Comparison of ENCODE assay signal across 20 cellular contexts in the genomic region with DNA sequence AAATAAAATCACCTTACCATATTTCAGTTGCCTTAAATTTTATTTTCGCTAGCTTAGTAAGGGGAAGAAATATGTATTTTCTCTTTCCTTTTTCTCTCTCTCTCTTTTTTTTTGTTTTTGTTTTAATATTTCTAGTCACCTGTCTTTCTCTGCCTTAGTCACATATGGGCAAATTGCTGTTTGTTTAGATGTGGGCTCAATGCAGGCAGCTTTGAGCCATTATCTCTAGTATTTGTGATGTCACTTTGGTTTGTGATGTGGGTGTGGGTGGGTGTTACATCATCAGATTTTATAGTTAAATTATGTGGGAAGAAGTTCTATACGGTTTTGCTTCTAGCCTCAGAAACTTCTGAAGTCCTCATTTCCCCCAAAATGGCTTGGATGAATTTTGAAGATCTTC. TPM values are rescaled to one million over a fixed set of nuclear protein-coding genes. Genes with fewer than 3 reads are reported as not detected.
DNase-seq lines count a peak whose midpoint lies in the region; ATAC-seq, FAIRE-seq and TF ChIP-seq lines count a peak whose summit lies in the region.
"Had no signal": no experiment of that assay in that cellular context is flagged by ENCODE, and none has a peak within 500 bp of the region (broad histone marks: within the 10 kb centered on the region; RNA-seq: fewer than 3 reads in every experiment).

Gene C22orf31 (minus strand): TSS at position 59 of the 400 bp plus-strand sequence. CDS start 39 bp downstream, at position 20.

- no peak within 1 kb of the TSS for H2BK120ac ChIP-seq in neuronal stem cell (ENCODE audit: low read depth, low read length)

- peak; percentile 50 for DNase-seq in NCI-H2171 treated with DMSO at 0.1 percent for 48 hours (lab: John Stamatoyannopoulos, UW)
- DNase-seq in NCI-H2171 (lab: John Stamatoyannopoulos, UW) = no peak
- DNase-seq in K562 (ENCODE audit: extremely low read depth in 1 of 4, low spot score in 3 of 4) = no peak
- DNase-seq in neuronal stem cell (ENCODE audit: low spot score) = no peak
- DNase-seq in activated CD4-positive, alpha-beta T cell treated with anti-CD3 and anti-CD28 coated beads, Interleukin-2, amount 50 U/mL, for 48 hours = no peak
- no peak for DNase-seq in germinal center (ENCODE audit: low spot score)
- DNase-seq: 8988T; CD4-positive, CD25-positive, alpha-beta regulatory T cell; COR-L47; H7; NCI-H1105 treated with DMSO at 0.1 percent for 48 hours; NCI-H187; NCI-H774; PC-9 had no signal

- H3K23ac ChIP-seq in neuronal stem cell (ENCODE audit: low read depth, low read length, poor library complexity) = no peak within 1 kb of the TSS

- no peak within 1 kb of the TSS for H4K91ac ChIP-seq in neuronal stem cell (ENCODE audit: low read depth, low read length, poor library complexity)

- H2BK5ac ChIP-seq in neuronal stem cell (ENCODE audit: low read length) = no peak within 1 kb of the TSS

- TF ChIP-seq POLR2A in K562 (conservative IDR thresholded peaks at IDR 0.05) = no peak
- no peak for TF ChIP-seq POLR2A in gastroesophageal sphincter (IDR thresholded peaks at IDR 0.05)

- no peaks in the 10 kb centered on the region for H3K9me3 ChIP-seq in HUES48 (ENCODE audit: control insufficient read depth, insufficient read depth, low read length)
- no peaks in the 10 kb centered on the region for H3K9me3 ChIP-seq in K562 (replicated peaks; ENCODE audit: control insufficient read depth, insufficient read depth, low read depth, low read length)
- peaks cover 0 to 1% of the 10 kb centered on the region in 2 donors for H3K9me3 ChIP-seq in neuronal stem cell (replicated peaks in 1 of 2; ENCODE audit: control insufficient read depth in 2 of 2, insufficient read depth in 1 of 2, low read depth in 1 of 2, low read length in 2 of 2)
- no peaks in the 10 kb centered on the region for H3K9me3 ChIP-seq in gastroesophageal sphincter
- H3K9me3 ChIP-seq: SJSA1 had no signal

- H3K4ac ChIP-seq in neuronal stem cell (ENCODE audit: low read length) = no peak within 1 kb of the TSS

- H3K4me3 ChIP-seq in HUES48 (ENCODE audit: low read depth, low read length) = no peak within 1 kb of the TSS
- H3K4me3 ChIP-seq in K562 = no peak within 1 kb of the TSS
- H3K4me3 ChIP-seq in neuronal stem cell (ENCODE audit: low read length in 2 of 2) = no peak within 1 kb of the TSS
- H3K4me3 ChIP-seq in gastroesophageal sphincter = no peak within 1 kb of the TSS
- H3K4me3 ChIP-seq: PC-9, SJSA1 had no signal

- H3K36me3 ChIP-seq in HUES48 (ENCODE audit: control insufficient read depth, insufficient read depth, low read length) = no peaks in the 10 kb centered on the region
- no peaks in the 10 kb centered on the region for H3K36me3 ChIP-seq in K562 (ENCODE audit: control insufficient read depth, insufficient read depth, low read length)
- H3K36me3 ChIP-seq in neuronal stem cell (replicated peaks in 1 of 2; ENCODE audit: control insufficient read depth in 2 of 2, insufficient read depth in 2 of 2, low read length in 2 of 2) = no peaks in the 10 kb centered on the region
- H3K36me3 ChIP-seq in gastroesophageal sphincter = no peaks in the 10 kb centered on the region
- H3K36me3 ChIP-seq: SJSA1 had no signal

- peak within 1 kb of the TSS; percentile 30 for H2AK5ac ChIP-seq in neuronal stem cell (ENCODE audit: low read depth, low read length)

- BruUV-seq in K562 (replicated peaks; lab: Mats Ljungman, UMichigan) = no TSS peak

- H2AFZ ChIP-seq in K562 (ENCODE audit: low read depth, low read length) = no peak within 1 kb of the TSS
- H2AFZ ChIP-seq in neuronal stem cell (ENCODE audit: low read length) = peak within 1 kb of the TSS; percentile 42
- H2AFZ ChIP-seq: PC-9 had no signal

- peak within 1 kb of the TSS; percentile 39 for H3K18ac ChIP-seq in neuronal stem cell (ENCODE audit: low read length)

- no peak within 1 kb of the TSS for H4K8ac ChIP-seq in neuronal stem cell (ENCODE audit: low read depth, low read length)

- H3K14ac ChIP-seq in neuronal stem cell (ENCODE audit: low read length) = no peak within 1 kb of the TSS

- TF ChIP-seq CTCF in K562 (IDR thresholded peaks at IDR 0.05 in 2 of 3, conservative IDR thresholded peaks at IDR 0.05 in 1 of 3; ENCODE audit: insufficient read depth in 2 of 3, low read depth in 1 of 3, low read length in 3 of 3) = no peak
- TF ChIP-seq CTCF in gastroesophageal sphincter (IDR thresholded peaks at IDR 0.05) = no peak

- H4K20me1 ChIP-seq in K562 (replicated peaks; ENCODE audit: control insufficient read depth, insufficient read depth, low read length) = no peaks in the 10 kb centered on the region

- in situ Hi-C loops in K562 (cut with MboI) = no loop called here

- H3K79me1 ChIP-seq in neuronal stem cell (ENCODE audit: low read depth, low read length) = no peaks in the 10 kb centered on the region

- H3K4me2 ChIP-seq in K562 (ENCODE audit: insufficient read depth, low read length) = no peak within 1 kb of the TSS
- H3K4me2 ChIP-seq in neuronal stem cell (ENCODE audit: insufficient read depth, low read length, poor library complexity, severe bottlenecking) = no peak within 1 kb of the TSS
- H3K4me2 ChIP-seq: PC-9 had no signal

- H3K9ac ChIP-seq in HUES48 (ENCODE audit: low read depth, low read length) (no peak within 1 kb of the TSS), K562 (ENCODE audit: insufficient read depth in 1 of 2, low read depth in 2 of 2, low read length in 2 of 2) (no peak within 1 kb of the TSS), neuronal stem cell (ENCODE audit: low read depth, low read length, poor library complexity) (no peak within 1 kb of the TSS)

- no peak within 1 kb of the TSS for H2BK15ac ChIP-seq in neuronal stem cell (ENCODE audit: low read length)

- TF ChIP-seq EP300 in K562 (IDR thresholded peaks at IDR 0.05; ENCODE audit: low read length) (no peak), gastroesophageal sphincter (IDR thresholded peaks at IDR 0.05) (no peak)

- POLR2A ChIA-PET in K562 (lab: Yijun Ruan, JAX) = no interaction called here

- CTCF ChIA-PET in K562 (lab: Yijun Ruan, JAX; ENCODE audit: low intra/inter-chr PET ratio) = interaction anchor here (0.6 kb wide), 1 partner anchor 16 kb away, joined by 3 read pairs; no protein-coding TSS in a partner anchor

- no peak for FAIRE-seq in K562 (lab: Jason Lieb, UNC)
- FAIRE-seq: G401.6 had no signal

- no peaks in the 10 kb centered on the region for H3K79me2 ChIP-seq in K562 (ENCODE audit: control insufficient read depth, insufficient read depth, low read length)

- ATAC-seq in K562 = no peak
- ATAC-seq in gastroesophageal sphincter = no peak

- no peaks in the 10 kb centered on the region for H3K27me3 ChIP-seq in HUES48 (ENCODE audit: control insufficient read depth, insufficient read depth, low read length)
- no peaks in the 10 kb centered on the region; a peak in 1 of 5 replicates for H3K27me3 ChIP-seq in K562 (ENCODE audit: control insufficient read depth in 2 of 2, insufficient read depth in 2 of 2, low read length in 2 of 2)
- no peaks in the 10 kb centered on the region for H3K27me3 ChIP-seq in neuronal stem cell (ENCODE audit: control insufficient read depth in 3 of 3, insufficient read depth in 3 of 3, low read depth in 1 of 3, low read length in 3 of 3)
- H3K27me3 ChIP-seq in gastroesophageal sphincter = peaks cover 5% of the 10 kb centered on the region
- H3K27me3 ChIP-seq: SJSA1 had no signal

- TF ChIP-seq RAD21 in K562 (CRISPR knock-in tag; conservative IDR thresholded peaks at IDR 0.05 in 1 of 2, IDR thresholded peaks at IDR 0.05 in 1 of 2) = no peak

- H3K27ac ChIP-seq in HUES48 (ENCODE audit: low read depth, low read length) (peak within 1 kb of the TSS; percentile 24), K562 (ENCODE audit: extremely low read depth, low read depth, low read length) (no peak within 1 kb of the TSS), neuronal stem cell (replicated peaks; ENCODE audit: low read length) (no peak within 1 kb of the TSS), gastroesophageal sphincter (no peak within 1 kb of the TSS)
- H3K27ac ChIP-seq: PC-9, RWPE1, SJSA1 had no signal

- WGBS in K562 (ENCODE audit: insufficient coverage, low coverage, missing lambda C conversion rate) = 6% methylated on average over 2 of the region's 2 CpGs
- no CpG with 5 or more reads among the region's 2 CpGs for WGBS in neuronal stem cell (ENCODE audit: extremely low coverage in 2 of 2, insufficient read length in 2 of 2, insufficient replicate concordance in 1 of 2), 2 donors
- WGBS in gastroesophageal sphincter (ENCODE audit: low coverage in 1 of 2), 2 donors = 62 to 83% methylated on average over 1 to 2 of the region's 2 CpGs

- H3K9me1 ChIP-seq in K562 (ENCODE audit: control insufficient read depth, insufficient read depth, low read length) = no peaks in the 10 kb centered on the region

- H3K4me1 ChIP-seq in HUES48 (ENCODE audit: control insufficient read depth, insufficient read depth, low read length) (peaks cover 1% of the 10 kb centered on the region; the same call in 1 of the 2 replicates), K562 (replicated peaks in 1 of 2; ENCODE audit: control insufficient read depth in 2 of 2, insufficient read depth in 2 of 2, low read length in 2 of 2) (peaks cover 4 to 7% of the 10 kb centered on the region in 2 experiments; a peak in 3 of 5 replicates), neuronal stem cell (ENCODE audit: control insufficient read depth in 2 of 2, insufficient read depth in 1 of 2, low read depth in 1 of 2, low read length in 2 of 2) (peaks cover 3 to 4% of the 10 kb centered on the region in 2 donors), gastroesophageal sphincter (no peaks in the 10 kb centered on the region)
- H3K4me1 ChIP-seq: SJSA1 had no signal

- no peak within 1 kb of the TSS for H2BK12ac ChIP-seq in neuronal stem cell (ENCODE audit: low read length)

- intact Hi-C loops in K562 (cut with micrococcal nuclease) = loop anchor here (10.0 kb wide), 1 partner anchor 93 kb away; no protein-coding TSS in a partner anchor

RNA-seq across cellular contexts. Expression of gene C22orf31, which starts in this region (rescaled TPM):
- not detected in 2 replicates for total RNA-seq in K562 (2011; cell fraction: chromatin; rRNA removed; ENCODE audit: low replicate concordance)
- total RNA-seq in K562 (2011; cell fraction: nucleolus; rRNA removed) = not detected in 2 replicates
- total RNA-seq in K562 (2011; cell fraction: nucleoplasm; rRNA removed) = not detected in 2 replicates
- total RNA-seq in K562 (2014; rRNA removed) (not detected in 2 replicates), K562 (2014; rRNA removed; fragmentation: Illumina TruSeq; extraction: Trizol) (not detected in 2 replicates), K562 (2015; rRNA removed; fragmentation: Illumina TruSeq; extraction: Trizol) (not detected in 2 replicates), K562 (2021) (not detected in 2 replicates), gastroesophageal sphincter (not detected)
- polyA plus RNA-seq in K562 (2011; rRNA removed) (not detected in 2 replicates), K562 (2014; fragmentation: Illumina TruSeq; extraction: Trizol) (not detected in 2 replicates), K562 (2014; fragmentation: Nextera tagmentation; extraction: Ambion mirVana) (not detected), K562 (2014; rRNA removed) (not detected in 2 replicates)
- polyA plus RNA-seq in K562 (2011; cell fraction: cytosol; rRNA removed) = not detected in 2 replicates
- polyA plus RNA-seq in K562 (2011; cell fraction: nucleus; rRNA removed) = not detected in 2 replicates
- not detected in 2 replicates for polyA plus RNA-seq in K562 (2012)
- not detected in 2 replicates for polyA minus RNA-seq in K562 (2011; rRNA and poly(A)+ RNA removed)
- polyA minus RNA-seq in K562 (2011; cell fraction: cytosol; rRNA and poly(A)+ RNA removed) = not detected in 2 replicates
- polyA minus RNA-seq in K562 (2011; cell fraction: nucleus; rRNA and poly(A)+ RNA removed) = not detected in 2 replicates
- polyA plus RNA-seq in neuronal stem cell (2013, experiment 1 of 2) = not detected
- polyA plus RNA-seq in neuronal stem cell (2013, experiment 2 of 2) = not detected
- total RNA-seq: CD4-positive, CD25-positive, alpha-beta regulatory T cell; H7; HT1080; PC-9; SJSA1 had no signal
- polyA plus RNA-seq: CD4-positive, CD25-positive, alpha-beta regulatory T cell had no signal
